ENCODE assay signal across 7 cellular contexts in genomic region chr6:37059344-37060194, GRCh38. TPM values are rescaled to one million over a fixed set of nuclear protein-coding genes. Genes with fewer than 3 reads are reported as not detected.
DNase-seq lines count a peak whose midpoint lies in the region; ATAC-seq, FAIRE-seq and TF ChIP-seq lines count a peak whose summit lies in the region.

No MANE protein-coding gene starts in this region.

- H3K4me1 ChIP-seq in HepG2 (ENCODE audit: insufficient read depth, low read length) = peaks cover 76% of the 10 kb centered on the region
- H3K4me1 ChIP-seq in thyroid gland = peaks cover 13 to 19% of the 10 kb centered on the region in 2 donors

- peak; percentile 91 for ATAC-seq in HepG2
- no peak for ATAC-seq in HG03139 (IDR thresholded peaks at IDR 0.05; ENCODE audit: unreplicated experiment)

- peak; percentile 95 for FAIRE-seq in HepG2 (lab: Jason Lieb, UNC)

- no peaks in the 10 kb centered on the region for H3K79me2 ChIP-seq in HepG2 (ENCODE audit: insufficient read depth, low read length)

- no peak overlapping the region for H2AFZ ChIP-seq in HepG2 (ENCODE audit: low read length)

- H3K36me3 ChIP-seq in HepG2 (replicated peaks in 1 of 2; ENCODE audit: control insufficient read depth in 1 of 2, insufficient read depth in 2 of 2, low read length in 2 of 2) (no peaks in the 10 kb centered on the region), thyroid gland (no peaks in the 10 kb centered on the region)

- intact Hi-C loops in HepG2 (cut with micrococcal nuclease; ENCODE audit: unreplicated experiment) (loop anchor here (1.0 to 5.0 kb wide), 4 partner anchors 45 to 113 kb away; no protein-coding TSS in a partner anchor), thyroid gland (cut with DNase I) (no loop called here)

- H3K9me3 ChIP-seq in HepG2 (ENCODE audit: low read length) (no peaks in the 10 kb centered on the region), thyroid gland (no peaks in the 10 kb centered on the region)

- TF ChIP-seq POLR2A in HepG2 (IDR thresholded peaks at IDR 0.05; ENCODE audit: insufficient read depth in 1 of 2, low read depth in 2 of 2, low read length in 2 of 2) (peak in 1 of 2 experiments; percentile 85; a peak in 2 of 4 replicates), thyroid gland (IDR thresholded peaks at IDR 0.05) (peak in 1 of 2 donors; percentile 80)

- TF ChIP-seq CTCF in GM12865 (IDR thresholded peaks at IDR 0.05; ENCODE audit: insufficient read depth, low read depth, low read length, missing control alignments) = no peak
- peak; percentile 92 for TF ChIP-seq CTCF in HepG2 (CRISPR knock-in tag; IDR thresholded peaks at IDR 0.05)
- peak in 5 of 6 experiments; percentile 28 to 78 (median 61) for TF ChIP-seq CTCF in thyroid gland (IDR thresholded peaks at IDR 0.05)

- in situ Hi-C loops in HepG2 (cut with HindIII; ENCODE audit: extremely low pct_ligation_motif_present, low pct_unique_long_range_greater_than_20kb) = no loop called here

- no peak overlapping the region for H3K4me3 ChIP-seq in GM12865 (ENCODE audit: low read depth, low read length)
- peak overlapping the region; percentile 32 to 67 (median 44); a peak in 5 of 6 replicates for H3K4me3 ChIP-seq in HepG2 (replicated peaks in 1 of 3; ENCODE audit: insufficient read depth in 1 of 3, low read depth in 2 of 3, low read length in 3 of 3)
- H3K4me3 ChIP-seq in thyroid gland (replicated peaks in 1 of 3) = no peak overlapping the region

- H3K27ac ChIP-seq in HepG2 (ENCODE audit: extremely low read length, insufficient read depth, low read length) (peak overlapping the region; percentile 97), thyroid gland (peak overlapping the region; percentile 90 to 94 (median 93))

- POLR2A ChIA-PET in HepG2 (lab: Yijun Ruan, JAX) = interaction anchor here (0.7 to 8.5 kb wide), 19 partner anchors 8 to 112 kb away, joined by 3 to 119 read pairs (median 4); partner anchors contain the start of gene PIM1

- peak overlapping the region; percentile 82 for H3K4me2 ChIP-seq in HepG2 (ENCODE audit: low read depth, low read length)

- peak overlapping the region; percentile 89 for H3K9ac ChIP-seq in HepG2 (ENCODE audit: insufficient read depth, low read depth, low read length)

- CTCF ChIA-PET in HepG2 (lab: Yijun Ruan, JAX; ENCODE audit: low intra/inter-chr PET ratio, low total read pairs) = interaction anchor here (0.9 to 2.6 kb wide), 5 partner anchors 9 to 151 kb away, joined by 3 to 41 read pairs (median 5); partner anchors contain the start of gene PIM1

- WGBS in HepG2 (ENCODE audit: low lambda C conversion rate) = 10% methylated on average over 18 of the region's 19 CpGs
- WGBS in thyroid gland, 2 donors = 44 to 47% methylated on average over 19 of the region's 19 CpGs

- H4K20me1 ChIP-seq in HepG2 (ENCODE audit: insufficient read depth, low read length) = no peaks in the 10 kb centered on the region

- TF ChIP-seq EP300 in HepG2 (IDR thresholded peaks at IDR 0.05; ENCODE audit: low read depth in 2 of 2, low read length in 2 of 2) (peak; percentile 89 to 96; a peak in 3 of 4 replicates), HepG2 (CRISPR knock-in tag; IDR thresholded peaks at IDR 0.05; ENCODE audit: borderline replicate concordance) (peak; percentile 97)

- DNase-seq in GM12865 (ENCODE audit: low read depth) (peak; percentile 19), NCI-H460 (ENCODE audit: extremely low read depth, low read depth) (peak; percentile 94), dedifferentiated amniotic fluid mesenchymal stem cell (ENCODE audit: extremely low spot score) (peak; percentile 91), HepG2 (ENCODE audit: low spot score) (peak; percentile 99), thyroid gland (peak; percentile 90 to 91), T-helper 1 cell (no peak)

- H3K27me3 ChIP-seq in HepG2 (ENCODE audit: control insufficient read depth in 1 of 2, insufficient read depth in 2 of 2, low read length in 2 of 2) = no peaks in the 10 kb centered on the region
- no peaks in the 10 kb centered on the region for H3K27me3 ChIP-seq in thyroid gland

- TSS peak; percentile 98 for BruUV-seq in HepG2 (replicated peaks; lab: Mats Ljungman, UMichigan)

- peak; percentile 96 for TF ChIP-seq RAD21 in HepG2 (CRISPR knock-in tag; IDR thresholded peaks at IDR 0.05)

TF ChIP-seq in HepG2, 621 proteins besides CTCF, POLR2A, EP300 and RAD21 (continues in another document):
- TF ChIP-seq BRD4 (CRISPR knock-in tag; IDR thresholded peaks at IDR 0.05) (peak; percentile 72; the same call in 1 of the 2 replicates), SALL2 (CRISPR knock-in tag; IDR thresholded peaks at IDR 0.05) (0 out of 2 replicates have a peak, but pooled peaks have one; percentile 18), NCOA1 (CRISPR knock-in tag; IDR thresholded peaks at IDR 0.05) (peak; percentile 65; the same call in 1 of the 2 replicates), SIX4 (CRISPR knock-in tag; IDR thresholded peaks at IDR 0.05) (peak; percentile 36), AKNA (CRISPR knock-in tag; IDR thresholded peaks at IDR 0.05; ENCODE audit: borderline replicate concordance) (no peak)

RNA-seq across cellular contexts. Expression of gene FGD2, which starts 54.1 kb away (rescaled TPM):
- total RNA-seq in NCI-H460 (2014; rRNA removed; shearing (Covaris generic)) = 0.10 TPM in 1 of 2 replicates, not detected in the other
- 0.57 TPM in 1 of 2 replicates, not detected in the other for polyA plus RNA-seq in NCI-H460 (2014; cell fraction: nucleus; rRNA removed)
- total RNA-seq in HepG2 (2016; rRNA removed; fragmentation: Illumina TruSeq; extraction: Trizol) = not detected in 2 replicates
- not detected in 2 replicates for total RNA-seq in HepG2 (2016; cell fraction: cytosol; rRNA removed; fragmentation: Illumina TruSeq; extraction: Trizol; ENCODE audit: low read depth)
- not detected in 2 replicates for total RNA-seq in HepG2 (2016; cell fraction: insoluble cytoplasmic fraction; rRNA removed; fragmentation: Illumina TruSeq; extraction: Trizol)
- not detected in 2 replicates for total RNA-seq in HepG2 (2016; cell fraction: membrane; rRNA removed; fragmentation: Illumina TruSeq; extraction: Trizol)
- not detected in 2 replicates for total RNA-seq in HepG2 (2016; cell fraction: nucleus; rRNA removed; fragmentation: Illumina TruSeq; extraction: Trizol)
- polyA plus RNA-seq in HepG2 (2011; rRNA removed) = 0.03 TPM in 1 of 2 replicates, not detected in the other
- not detected in 2 replicates for polyA plus RNA-seq in HepG2 (2011; cell fraction: cytosol; rRNA removed)
- polyA plus RNA-seq in HepG2 (2011; cell fraction: nucleus; rRNA removed) = 0.13 and 0.17 TPM in 2 replicates
- polyA plus RNA-seq in HepG2 (2012) = not detected in 2 replicates
- polyA plus RNA-seq in HepG2 (2016; cell fraction: cytosol; fragmentation: Illumina TruSeq; extraction: Trizol; ENCODE audit: low read depth) = not detected in 2 replicates
- polyA plus RNA-seq in HepG2 (2016; cell fraction: insoluble cytoplasmic fraction; fragmentation: Illumina TruSeq; extraction: Trizol; ENCODE audit: low read depth) = not detected in 2 replicates
- not detected in 2 replicates for polyA plus RNA-seq in HepG2 (2016; cell fraction: membrane; fragmentation: Illumina TruSeq; extraction: Trizol; ENCODE audit: low read depth)
- not detected in 2 replicates for polyA plus RNA-seq in HepG2 (2016; cell fraction: nucleus; fragmentation: Illumina TruSeq; extraction: Trizol; ENCODE audit: insufficient read depth, low read depth)
- not detected in 2 replicates for polyA minus RNA-seq in HepG2 (2011; rRNA and poly(A)+ RNA removed; ENCODE audit: low replicate concordance)
- not detected in 2 replicates for polyA minus RNA-seq in HepG2 (2011; cell fraction: cytosol; rRNA and poly(A)+ RNA removed)
- 0.25 TPM in 1 of 2 replicates, not detected in the other for polyA minus RNA-seq in HepG2 (2011; cell fraction: nucleus; rRNA and poly(A)+ RNA removed)
- 10 to 100 TPM; 14.9 to 25.8 (median 23.1) TPM for total RNA-seq in thyroid gland

Comparison
In these comparisons a context has a peak if more than half of its experiments do, and no peak if none do; other contexts are left out.
1. DNase-seq: peak in GM12865 (single experiment), NCI-H460 (single experiment), dedifferentiated amniotic fluid mesenchymal stem cell (single experiment), HepG2 (single experiment) and thyroid gland (2 of 2); none in T-helper 1 cell (0 of 5).
2. H3K4me3 ChIP-seq: peak in HepG2 (3 of 3); none in GM12865 (single experiment) and thyroid gland (0 of 3).
3. RNA of gene FGD2, which starts 54.1 kb away (total RNA-seq): 14.9 to 25.8 TPM in thyroid gland; 0.10 TPM in NCI-H460 and not detected in HepG2; every median in the first group is over 10 times any median in the second.